Comparison of ENCODE assay signal across 1 cellular context in genomic region chrX:155026727-155027508, GRCh38.
TF ChIP-seq lines count a peak whose summit lies in the region.

TSS of gene FUNDC2 (plus strand) at chrX:155026844. CDS start at chrX:155026939, 95 bp downstream.

TF ChIP-seq in HCT116, 20 proteins besides CTCF, POLR2A, EP300 and RAD21 (continued from another document):
- no peak for TF ChIP-seq REST (IDR thresholded peaks at IDR 0.05; ENCODE audit: low read depth)
- TF ChIP-seq ZBTB33 (IDR thresholded peaks at IDR 0.05; ENCODE audit: extremely low read depth, insufficient replicate concordance, low read length), result peak; percentile 90
- peak; percentile 84 for TF ChIP-seq YY1 (IDR thresholded peaks at IDR 0.05; ENCODE audit: extremely low read depth, insufficient replicate concordance, low read depth, low read length)
- no peak for TF ChIP-seq CEBPB (IDR thresholded peaks at IDR 0.05; ENCODE audit: low read depth)
- TF ChIP-seq FOSL1 (IDR thresholded peaks at IDR 0.05; ENCODE audit: low read depth), result no peak
- TF ChIP-seq EGR1 (IDR thresholded peaks at IDR 0.05; ENCODE audit: low read depth), result no peak
- peak; percentile 91 for TF ChIP-seq MAX (IDR thresholded peaks at IDR 0.05)
- peak; percentile 47; the same call in 1 of the 2 replicates for TF ChIP-seq ZFX (IDR thresholded peaks at IDR 0.05)
- no peak for TF ChIP-seq CBX3 (IDR thresholded peaks at IDR 0.05; ENCODE audit: low read depth)
- TF ChIP-seq POLR2AphosphoS5 (IDR thresholded peaks at IDR 0.05; ENCODE audit: low read depth, low read length), result peak; percentile 81
- no peak for TF ChIP-seq EZH2 (IDR thresholded peaks at IDR 0.05)
